In genomic region chr20:4062721-4063606, GRCh38 we compare ENCODE assay signal across 13 cellular contexts. TPM values are rescaled to one million over a fixed set of nuclear protein-coding genes. Genes with fewer than 3 reads are reported as not detected.
DNase-seq lines count a peak whose midpoint lies in the region; ATAC-seq, FAIRE-seq and TF ChIP-seq lines count a peak whose summit lies in the region.
"Had no signal": no experiment of that assay in that cellular context is flagged by ENCODE, and none has a peak within 500 bp of the region (broad histone marks: within the 10 kb centered on the region; RNA-seq: fewer than 3 reads in every experiment).

No MANE protein-coding gene starts in this region.

- intact Hi-C loops in HCT116 (cut with micrococcal nuclease) (no loop called here), kidney (cut with DNase I) (no loop called here)

- no TSS peak for BruUV-seq in HCT116 (replicated peaks; lab: Mats Ljungman, UMichigan)

- H3K4me3 ChIP-seq in HCT116 (replicated peaks in 1 of 2; ENCODE audit: low read depth in 1 of 2, low read length in 2 of 2) (no peak overlapping the region), RWPE2 (ENCODE audit: severe bottlenecking) (no peak overlapping the region), fibroblast of mammary gland (ENCODE audit: control insufficient read depth, low read depth, low read length) (no peak overlapping the region), kidney (ENCODE audit: low read length in 2 of 2) (no peak overlapping the region)

- no peak overlapping the region for H2AFZ ChIP-seq in HCT116 (ENCODE audit: low read depth, low read length, poor library complexity, severe bottlenecking)

- FAIRE-seq in kidney (lab: Jason Lieb, UNC) = no peak

- no peak overlapping the region for H3K4me3 Mint-ChIP-seq in stimulated activated effector memory CD8-positive, alpha-beta T cell treated with anti-CD3 and anti-CD28 coated beads, Interleukin-12 subunit alpha, Interleukin-12 subunit beta, amount 100 ng/mL, for 72 hours
- H3K4me3 Mint-ChIP-seq: activated CD4-positive, alpha-beta memory T cell treated with anti-CD3 and anti-CD28 coated beads, Interleukin-2, amount 10 ng/mL, durations not matched to agents 7 days and 5 days; neural crest cell had no signal

- H3K79me2 ChIP-seq in HCT116 (ENCODE audit: insufficient read depth, low read length) = no peaks in the 10 kb centered on the region

- no peaks in the 10 kb centered on the region for H4K20me1 ChIP-seq in HCT116 (ENCODE audit: insufficient read depth)

- POLR2A ChIA-PET in HCT116 (lab: Charles Lee) = no interaction called here

- DNase-seq in HCT116 (ENCODE audit: low read depth, low spot score) (no peak), RWPE2 (ENCODE audit: low spot score) (peak; percentile 32), fibroblast of mammary gland (ENCODE audit: low read depth) (peak; percentile 50), NCI-H2029 treated with DMSO at 0.1 percent for 48 hours (lab: John Stamatoyannopoulos, UW) (no peak), kidney (no peak), NCI-H2029 (lab: John Stamatoyannopoulos, UW) (no peak)
- no peak for DNase-seq in stimulated activated effector memory CD8-positive, alpha-beta T cell treated with anti-CD3 and anti-CD28 coated beads, Interleukin-12 subunit alpha, Interleukin-12 subunit beta, amount 100 ng/mL, for 72 hours (ENCODE audit: low spot score in 2 of 2)
- DNase-seq in stimulated activated CD8-positive, alpha-beta memory T cell treated with anti-CD3 and anti-CD28 coated beads, Interleukin-4, amount 100 ng/mL, for 48 hours = no peak
- DNase-seq: activated CD4-positive, alpha-beta memory T cell treated with anti-CD3 and anti-CD28 coated beads, Interleukin-2, amount 10 ng/mL, durations not matched to agents 7 days and 5 days; activated gamma-delta T cell treated with Interleukin-2 at 50 U/mL for 16 hours; Karpas-422; NCI-H2107 had no signal

- no peaks in the 10 kb centered on the region for H3K9me3 ChIP-seq in HCT116 (ENCODE audit: control insufficient read depth in 1 of 2, insufficient read depth in 1 of 2, low read depth in 1 of 2, low read length in 2 of 2)
- H3K9me3 ChIP-seq in RWPE2 (ENCODE audit: severe bottlenecking) = no peaks in the 10 kb centered on the region
- H3K9me3 ChIP-seq in kidney (ENCODE audit: control insufficient read depth in 1 of 2, low read length in 2 of 2) = no peaks in the 10 kb centered on the region

- H3K27ac Mint-ChIP-seq in stimulated activated effector memory CD8-positive, alpha-beta T cell treated with anti-CD3 and anti-CD28 coated beads, Interleukin-12 subunit alpha, Interleukin-12 subunit beta, amount 100 ng/mL, for 72 hours = peak overlapping the region; percentile 41
- H3K27ac Mint-ChIP-seq: activated CD4-positive, alpha-beta memory T cell treated with anti-CD3 and anti-CD28 coated beads, Interleukin-2, amount 10 ng/mL, durations not matched to agents 7 days and 5 days had no signal

- H3K36me3 ChIP-seq in HCT116 (ENCODE audit: control insufficient read depth in 1 of 2, insufficient read depth in 2 of 2, low read length in 2 of 2) (no peaks in the 10 kb centered on the region), RWPE2 (ENCODE audit: low read depth) (no peaks in the 10 kb centered on the region), kidney (ENCODE audit: control insufficient read depth in 1 of 2, insufficient read depth in 2 of 2, low read length in 2 of 2) (no peaks in the 10 kb centered on the region)

- TF ChIP-seq POLR2A in HCT116 (IDR thresholded peaks at IDR 0.05; ENCODE audit: borderline replicate concordance, extremely low read depth, insufficient read depth, insufficient read length) = no peak

- no peak overlapping the region for H3K4me2 ChIP-seq in HCT116 (ENCODE audit: low read length)

- H3K4me1 Mint-ChIP-seq in stimulated activated effector memory CD8-positive, alpha-beta T cell treated with anti-CD3 and anti-CD28 coated beads, Interleukin-12 subunit alpha, Interleukin-12 subunit beta, amount 100 ng/mL, for 72 hours = no peaks in the 10 kb centered on the region

- ATAC-seq in HCT116 (no peak), RWPE2 (ENCODE audit: low read depth) (no peak)
- no peak for ATAC-seq in stimulated activated effector memory CD8-positive, alpha-beta T cell treated with anti-CD3 and anti-CD28 coated beads, Interleukin-12 subunit alpha, Interleukin-12 subunit beta, amount 100 ng/mL, for 72 hours

- H3K36me3 Mint-ChIP-seq in stimulated activated effector memory CD8-positive, alpha-beta T cell treated with anti-CD3 and anti-CD28 coated beads, Interleukin-12 subunit alpha, Interleukin-12 subunit beta, amount 100 ng/mL, for 72 hours = no peaks in the 10 kb centered on the region

- H3K27me3 ChIP-seq in HCT116 (ENCODE audit: insufficient read depth, low read length) (no peaks in the 10 kb centered on the region), RWPE2 (ENCODE audit: insufficient read depth, poor library complexity, severe bottlenecking) (no peaks in the 10 kb centered on the region)

- TF ChIP-seq RAD21 in HCT116 (IDR thresholded peaks at IDR 0.05; ENCODE audit: low read depth) = no peak

- no peaks in the 10 kb centered on the region for H3K9me2 ChIP-seq in HCT116 (ENCODE audit: insufficient read depth)

- no peak overlapping the region for H3K27ac ChIP-seq in HCT116 (ENCODE audit: low read depth, low read length)
- peak overlapping the region; percentile 98 for H3K27ac ChIP-seq in RWPE2 (ENCODE audit: poor library complexity, severe bottlenecking)
- H3K27ac ChIP-seq in kidney (ENCODE audit: low read depth in 2 of 2, low read length in 2 of 2) = no peak overlapping the region

- no peak overlapping the region for H3K9ac ChIP-seq in HCT116 (ENCODE audit: low read length)
- H3K9ac ChIP-seq in kidney (ENCODE audit: low read length in 2 of 2) = no peak overlapping the region

- H3K4me1 ChIP-seq in HCT116 (ENCODE audit: control insufficient read depth in 1 of 2, insufficient read depth in 2 of 2, low read length in 2 of 2) (peaks cover 7 to 25% of the 10 kb centered on the region in 2 experiments; a peak in 3 of 4 replicates), RWPE2 (ENCODE audit: insufficient read depth, poor library complexity, severe bottlenecking) (peaks cover 38% of the 10 kb centered on the region), kidney (ENCODE audit: control insufficient read depth in 1 of 2, insufficient read depth in 1 of 2, low read depth in 1 of 2, low read length in 2 of 2) (peaks cover 6 to 12% of the 10 kb centered on the region in 2 donors)

- no peaks in the 10 kb centered on the region for H3K9me3 Mint-ChIP-seq in stimulated activated effector memory CD8-positive, alpha-beta T cell treated with anti-CD3 and anti-CD28 coated beads, Interleukin-12 subunit alpha, Interleukin-12 subunit beta, amount 100 ng/mL, for 72 hours
- H3K9me3 Mint-ChIP-seq: activated CD4-positive, alpha-beta memory T cell treated with anti-CD3 and anti-CD28 coated beads, Interleukin-2, amount 10 ng/mL, durations not matched to agents 7 days and 5 days had no signal

- RAD21 ChIA-PET in HCT116 (lab: Charles Lee; ENCODE audit: low non-redundant PET in 1 of 2, low total read pairs in 2 of 2, uncharacterized antibody in 2 of 2, unreplicated experiment in 2 of 2) = no interaction called here

- TF ChIP-seq CTCF in HCT116 (IDR thresholded peaks at IDR 0.05 in 2 of 3, conservative IDR thresholded peaks at IDR 0.05 in 1 of 3; ENCODE audit: borderline replicate concordance in 1 of 3, insufficient read depth in 1 of 3, low read depth in 2 of 3, low read length in 2 of 3) = no peak
- TF ChIP-seq CTCF in RWPE2 (IDR thresholded peaks at IDR 0.05; ENCODE audit: poor library complexity, severe bottlenecking) = no peak
- TF ChIP-seq CTCF in fibroblast of mammary gland (conservative IDR thresholded peaks at IDR 0.05; ENCODE audit: control insufficient read depth, insufficient read depth, low read depth, low read length) = no peak
- no peak for TF ChIP-seq CTCF in kidney (IDR thresholded peaks at IDR 0.05; ENCODE audit: borderline replicate concordance, extremely low read depth, insufficient read depth)

- CTCF ChIA-PET in HCT116 (lab: Charles Lee) = no interaction called here

TF ChIP-seq in HCT116, 20 proteins besides CTCF, POLR2A, EP300 and RAD21:
- TF ChIP-seq ZFX (IDR thresholded peaks at IDR 0.05) = 0 out of 2 replicates have a peak, but pooled peaks have one; percentile 15
- TF ChIP-seq MAX (IDR thresholded peaks at IDR 0.05) = no peak

RNA-seq across cellular contexts. Expression of gene RNF24, which starts 47.6 kb away (rescaled TPM):
- 8.6 TPM for total RNA-seq in HCT116 (2021; ENCODE audit: unreplicated experiment)
- polyA plus RNA-seq in HCT116 (2012) = 5.1 and 6.4 TPM in 2 replicates
- total RNA-seq in kidney = 30.9 TPM
- 4.5 TPM for polyA plus RNA-seq in kidney (ENCODE audit: insufficient read depth, low read depth, low replicate concordance)

Comparison
In these comparisons a context has a peak if more than half of its experiments do, and no peak if none do; other contexts are left out.
1. DNase-seq: peak in RWPE2 (single experiment) and fibroblast of mammary gland (single experiment); none in HCT116 (single experiment), stimulated activated effector memory CD8-positive, alpha-beta T cell treated with anti-CD3 and anti-CD28 coated beads, Interleukin-12 subunit alpha, Interleukin-12 subunit beta, amount 100 ng/mL, for 72 hours (0 of 2), NCI-H2029 treated with DMSO at 0.1 percent for 48 hours (single experiment), kidney (single experiment), NCI-H2029 (single experiment) and stimulated activated CD8-positive, alpha-beta memory T cell treated with anti-CD3 and anti-CD28 coated beads, Interleukin-4, amount 100 ng/mL, for 48 hours (single experiment).